In genomic region chr19:49463960-49464740, GRCh38 we compare ENCODE assay signal across 1 cellular context.
TF ChIP-seq lines count a peak whose summit lies in the region.

No MANE protein-coding gene starts in this region.

TF ChIP-seq in HEK293, 187 proteins besides CTCF, POLR2A, EP300 and RAD21 (continued from another document):
- TF ChIP-seq SP3 (tag by site-specific recombination; IDR thresholded peaks at IDR 0.05) (no peak), ZNF248 (tag by site-specific recombination; IDR thresholded peaks at IDR 0.05) (no peak)
